In the genomic region with DNA sequence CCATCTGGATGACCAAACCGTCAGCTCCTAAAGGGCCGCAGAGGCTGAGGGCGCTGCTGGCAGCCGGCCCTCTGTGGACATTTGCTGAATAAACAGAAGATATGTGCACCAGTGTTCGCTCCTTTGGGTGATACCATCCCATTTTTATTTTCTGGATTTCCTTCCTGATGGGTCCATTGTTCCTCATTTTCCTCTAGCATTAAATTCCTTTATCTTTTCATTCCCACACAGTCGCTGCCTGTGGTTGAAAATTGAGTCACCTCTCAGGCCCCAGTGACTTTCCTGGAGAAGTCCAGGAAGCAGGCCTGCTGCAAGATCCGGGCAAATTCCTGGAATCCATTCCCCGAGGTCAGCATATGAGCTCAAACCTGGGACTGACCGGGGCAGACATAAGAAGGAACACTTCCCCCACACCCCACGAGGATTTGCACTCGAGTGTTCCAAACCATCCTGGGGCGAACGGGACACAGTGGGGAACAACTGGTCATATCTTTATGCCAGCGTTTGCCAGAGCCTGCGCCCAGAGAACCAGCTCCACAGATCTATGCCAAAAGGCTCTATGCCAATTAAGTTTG, we compare ENCODE assay signal across 13 cellular contexts.
DNase-seq lines count a peak whose midpoint lies in the region; ATAC-seq, FAIRE-seq and TF ChIP-seq lines count a peak whose summit lies in the region.
"Had no signal": no experiment of that assay in that cellular context is flagged by ENCODE, and none has a peak within 500 bp of the region (broad histone marks: within the 10 kb centered on the region; RNA-seq: fewer than 3 reads in every experiment).

No MANE protein-coding gene starts in this region.

- H3K4me1 ChIP-seq in osteoblast (ENCODE audit: insufficient read depth, low read length) (peaks cover 11% of the 10 kb centered on the region), gastrocnemius medialis (no peaks in the 10 kb centered on the region)
- H3K4me1 ChIP-seq: adrenal gland had no signal

- no peak for ATAC-seq in gastrocnemius medialis

- intact Hi-C loops in gastrocnemius medialis (cut with DNase I; ENCODE audit: low total_unique reads): no loop called here

- peak overlapping the region; percentile 37 for H3K4me3 ChIP-seq in osteoblast (ENCODE audit: insufficient read depth, low read length)
- no peak overlapping the region for H3K4me3 ChIP-seq in gastrocnemius medialis
- H3K4me3 ChIP-seq: adrenal gland had no signal

- H3K9me3 ChIP-seq in osteoblast (ENCODE audit: low read depth, low read length) (no peaks in the 10 kb centered on the region), gastrocnemius medialis (no peaks in the 10 kb centered on the region)
- H3K9me3 ChIP-seq: adrenal gland had no signal

- no peak for FAIRE-seq in GM12892 (lab: Jason Lieb, UNC)
- FAIRE-seq: GM18507 had no signal

- in situ Hi-C loops in gastrocnemius medialis (cut with MboI; ENCODE audit: low sequenced_read_pairs in 4 of 4): no loop called here

- DNase-seq in EL (peak; percentile 55), NCI-H2196 treated with DMSO at 0.1 percent for 48 hours (lab: John Stamatoyannopoulos, UW; ENCODE audit: unreplicated experiment) (peak; percentile 25), dermis blood vessel endothelial cell (peak; percentile 91), osteoblast (ENCODE audit: insufficient read length, low spot score, missing footprints) (peak; percentile 78), gastrocnemius medialis (no peak), GM12892 (ENCODE audit: insufficient read length) (no peak), occipital lobe (lab: John Stamatoyannopoulos, UW) (no peak)
- DNase-seq in activated CD4-positive, alpha-beta T cell treated with anti-CD3 and anti-CD28 coated beads for 48 hours: no peak
- DNase-seq: KG1; NCI-H524; stimulated activated CD4-positive, alpha-beta T cell treated with anti-CD3 and anti-CD28 coated beads, Interleukin-4, amount 100 ng/mL, for 24 hours had no signal

- H3K79me2 ChIP-seq in osteoblast (ENCODE audit: insufficient read depth, low read length): no peaks in the 10 kb centered on the region

- H3K4me2 ChIP-seq in osteoblast (ENCODE audit: insufficient read depth, low read length): peak overlapping the region; percentile 39

- H3K27me3 ChIP-seq in osteoblast (ENCODE audit: insufficient read depth, low read length): no peaks in the 10 kb centered on the region
- H3K27me3 ChIP-seq in gastrocnemius medialis: no peaks in the 10 kb centered on the region
- H3K27me3 ChIP-seq: adrenal gland had no signal

- H3K27ac ChIP-seq in osteoblast (ENCODE audit: low read depth, low read length) (peak overlapping the region; percentile 67), gastrocnemius medialis (no peak overlapping the region)
- H3K27ac ChIP-seq: adrenal gland had no signal

- peak overlapping the region; percentile 68 for H2AFZ ChIP-seq in osteoblast (ENCODE audit: low read length)

- no peaks in the 10 kb centered on the region for H3K36me3 ChIP-seq in osteoblast (ENCODE audit: insufficient read depth, low read length)
- H3K36me3 ChIP-seq in gastrocnemius medialis: no peaks in the 10 kb centered on the region
- H3K36me3 ChIP-seq: adrenal gland had no signal

- no peaks in the 10 kb centered on the region for H4K20me1 ChIP-seq in osteoblast (ENCODE audit: insufficient read depth, low read length)

- no peak for TF ChIP-seq CTCF in osteoblast (IDR thresholded peaks at IDR 0.05; ENCODE audit: extremely low read depth, low read depth, low read length)
- no peak for TF ChIP-seq CTCF in gastrocnemius medialis (IDR thresholded peaks at IDR 0.05 in 4 of 5, conservative IDR thresholded peaks at IDR 0.05 in 1 of 5)

- TF ChIP-seq POLR2A in gastrocnemius medialis (IDR thresholded peaks at IDR 0.05) (no peak), GM12892 (IDR thresholded peaks at IDR 0.05; ENCODE audit: low read depth, low read length) (no peak)

Comparison
In these comparisons a context has a peak if more than half of its experiments do, and no peak if none do; other contexts are left out.
1. DNase-seq: peak in EL (single experiment), NCI-H2196 treated with DMSO at 0.1 percent for 48 hours (single experiment), dermis blood vessel endothelial cell (single experiment) and osteoblast (single experiment); none in gastrocnemius medialis (0 of 2), activated CD4-positive, alpha-beta T cell treated with anti-CD3 and anti-CD28 coated beads for 48 hours (single experiment), GM12892 (single experiment) and occipital lobe (single experiment).